Comparison of ENCODE assay signal across 17 cellular contexts in the genomic region with DNA sequence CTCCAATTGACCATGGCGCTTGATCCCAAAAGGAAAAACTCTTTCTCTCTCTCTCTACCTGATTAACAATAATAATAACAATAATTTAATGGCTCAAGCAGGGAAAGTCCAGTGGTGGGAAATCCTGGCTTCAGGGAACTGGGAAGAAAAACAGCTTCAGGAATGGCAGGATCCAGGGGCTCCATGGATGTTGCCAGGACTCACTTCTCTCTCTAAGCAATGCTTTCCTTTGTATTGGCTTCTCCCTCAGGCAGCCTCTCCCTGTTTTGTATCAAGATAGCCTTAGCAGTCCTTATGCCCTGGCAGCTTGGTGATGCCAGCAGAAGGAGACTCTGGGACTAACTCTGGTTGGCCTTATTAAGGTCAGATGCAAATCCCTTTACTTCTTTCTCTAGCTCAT. TPM values are rescaled to one million over a fixed set of nuclear protein-coding genes. Genes with fewer than 3 reads are reported as not detected.
"Had no signal": no experiment of that assay in that cellular context is flagged by ENCODE, and none has a peak within 500 bp of the region (broad histone marks: within the 10 kb centered on the region; RNA-seq: fewer than 3 reads in every experiment).

No MANE protein-coding gene starts in this region.

- DNase-seq: activated B cell treated with CpG ODN at 0.5 μM for 24 hours; activated CD4-positive, alpha-beta T cell treated with anti-CD3 and anti-CD28 coated beads, Interleukin-2, amount 10 ng/mL, durations not matched to agents 7 days and 5 days; activated naive CD4-positive, alpha-beta T cell treated with anti-CD3 and anti-CD28 coated beads for 36 hours; activated T-cell treated with anti-CD3 and anti-CD28 coated beads for 4 hours; body of pancreas; effector memory CD8-positive, alpha-beta T cell; glutamatergic neuron; pancreas; small intestine; T-helper 17 cell had no signal

- ATAC-seq: body of pancreas; effector memory CD8-positive, alpha-beta T cell; pancreas; T-helper 17 cell had no signal

- H3K27me3 ChIP-seq: body of pancreas, pancreas, tibial nerve had no signal

- H3K4me3 ChIP-seq: body of pancreas, pancreas, tibial nerve had no signal

- H3K27ac Mint-ChIP-seq: activated B cell treated with CpG ODN at 0.5 μM for 24 hours; activated CD4-positive, alpha-beta T cell treated with anti-CD3 and anti-CD28 coated beads, Interleukin-2, amount 10 ng/mL, durations not matched to agents 7 days and 5 days; activated naive CD4-positive, alpha-beta T cell treated with anti-CD3 and anti-CD28 coated beads for 36 hours; activated T-helper 17 cell treated with anti-CD3 and anti-CD28 coated beads, Interleukin-2, amount 50 U/mL, for 72 hours; dendritic cell treated with granulocyte-macrophage colony-stimulating factor and Interleukin-4, amounts not matched to agents 40 ng/mL and 50 ng/mL, for 4 days; T-helper 17 cell had no signal

- FAIRE-seq: pancreas, small intestine, TTC549 had no signal

- H3K9me3 Mint-ChIP-seq: activated T-helper 17 cell treated with anti-CD3 and anti-CD28 coated beads, Interleukin-2, amount 50 U/mL, for 72 hours had no signal

- H3K4me1 Mint-ChIP-seq: activated B cell treated with CpG ODN at 0.5 μM for 24 hours, T-helper 17 cell had no signal

- H3K9me3 ChIP-seq: body of pancreas, pancreas had no signal

- H3K27ac ChIP-seq: body of pancreas, pancreas had no signal

- H3K36me3 ChIP-seq: pancreas, tibial nerve had no signal

- H3K4me3 Mint-ChIP-seq: activated B cell treated with CpG ODN at 0.5 μM for 24 hours; activated CD4-positive, alpha-beta T cell treated with anti-CD3 and anti-CD28 coated beads, Interleukin-2, amount 10 ng/mL, durations not matched to agents 7 days and 5 days; activated naive CD4-positive, alpha-beta T cell treated with anti-CD3 and anti-CD28 coated beads for 36 hours; activated T-helper 17 cell treated with anti-CD3 and anti-CD28 coated beads, Interleukin-2, amount 50 U/mL, for 72 hours; central memory CD8-positive, alpha-beta T cell; dendritic cell treated with granulocyte-macrophage colony-stimulating factor and Interleukin-4, amounts not matched to agents 40 ng/mL and 50 ng/mL, for 4 days; effector memory CD8-positive, alpha-beta T cell; neural crest cell; T-helper 17 cell had no signal

RNA-seq across cellular contexts. Expression of a gene that starts 13.5 kb away (rescaled TPM):
- total RNA-seq: activated B cell treated with CpG ODN at 0.5 μM for 24 hours; activated naive CD4-positive, alpha-beta T cell treated with anti-CD3 and anti-CD28 coated beads for 36 hours; epithelial cell of proximal tubule; T-helper 17 cell had no signal
